16 cellular contexts compared by ENCODE assay signal in genomic region chr14:69464829-69465228, GRCh38. TPM values are rescaled to one million over a fixed set of nuclear protein-coding genes. Genes with fewer than 3 reads are reported as not detected.
DNase-seq lines count a peak whose midpoint lies in the region; FAIRE-seq and TF ChIP-seq lines count a peak whose summit lies in the region.
"Had no signal": no experiment of that assay in that cellular context is flagged by ENCODE, and none has a peak within 500 bp of the region (broad histone marks: within the 10 kb centered on the region; RNA-seq: fewer than 3 reads in every experiment).

No MANE protein-coding gene starts in this region.

- TF ChIP-seq CTCF in endothelial cell of umbilical vein (IDR thresholded peaks at IDR 0.05; ENCODE audit: extremely low read depth in 1 of 2, insufficient read depth in 1 of 2, low read depth in 1 of 2, low read length in 2 of 2) (no peak), osteocyte (IDR thresholded peaks at IDR 0.05) (no peak), breast epithelium (IDR thresholded peaks at IDR 0.05) (no peak)

- peak overlapping the region in 1 of 3 experiments; percentile 7 for H3K4me3 ChIP-seq in endothelial cell of umbilical vein (replicated peaks in 1 of 3; ENCODE audit: insufficient read depth in 1 of 3, low read depth in 1 of 3, low read length in 3 of 3)
- no peak overlapping the region for H3K4me3 ChIP-seq in effector memory CD4-positive, alpha-beta T cell (ENCODE audit: insufficient read depth, low read depth, low read length, poor library complexity, severe bottlenecking)
- no peak overlapping the region for H3K4me3 ChIP-seq in breast epithelium
- H3K4me3 ChIP-seq: psoas muscle had no signal

- H3K9me3 Mint-ChIP-seq in osteocyte (ENCODE audit: unreplicated experiment) = no peaks in the 10 kb centered on the region
- H3K9me3 Mint-ChIP-seq: activated T-helper 1 cell treated with anti-CD3 and anti-CD28 coated beads, Interleukin-12 subunit alpha, Interleukin-12 subunit beta, Interleukin-2, Interleukin-4 antibody, amounts not matched to agents 30 ng/mL and 10 ng/mL and 1 ng/mL, durations not matched to agents 14 hours and 24 hours and 36 hours; brain; IgD-negative memory B cell had no signal

- intact Hi-C loops in endothelial cell of umbilical vein (cut with micrococcal nuclease) (loop anchor here (5.0 to 10.0 kb wide), 3 partner anchors 203 to 980 kb away; partner anchors contain the start of genes DCAF5 and GALNT16), breast epithelium (cut with DNase I; ENCODE audit: low total_unique reads) (loop anchor here (10.0 kb wide), 1 partner anchor 220 kb away; no protein-coding TSS in a partner anchor)

- H3K4me2 ChIP-seq in endothelial cell of umbilical vein (ENCODE audit: insufficient read depth, low read length) = peak overlapping the region; percentile 88

- H3K9me3 ChIP-seq in endothelial cell of umbilical vein (replicated peaks; ENCODE audit: control insufficient read depth, insufficient read depth, low read length) (no peaks in the 10 kb centered on the region), breast epithelium (no peaks in the 10 kb centered on the region)
- no peaks in the 10 kb centered on the region for H3K9me3 ChIP-seq in effector memory CD4-positive, alpha-beta T cell (ENCODE audit: control insufficient read depth, low read length)
- H3K9me3 ChIP-seq: psoas muscle had no signal

- no peaks in the 10 kb centered on the region for H3K9me1 ChIP-seq in endothelial cell of umbilical vein (replicated peaks; ENCODE audit: control insufficient read depth, extremely low read depth, insufficient read depth, low read length)

- no peaks in the 10 kb centered on the region for H4K20me1 ChIP-seq in endothelial cell of umbilical vein (replicated peaks; ENCODE audit: control insufficient read depth, extremely low read depth, insufficient read depth, low read length)

- no peak overlapping the region for H3K4me3 Mint-ChIP-seq in osteocyte (ENCODE audit: unreplicated experiment)
- H3K4me3 Mint-ChIP-seq: activated CD4-positive, alpha-beta T cell treated with anti-CD3 and anti-CD28 coated beads for 36 hours; activated T-helper 1 cell treated with anti-CD3 and anti-CD28 coated beads, Interleukin-12 subunit alpha, Interleukin-12 subunit beta, Interleukin-2, Interleukin-4 antibody, amounts not matched to agents 30 ng/mL and 10 ng/mL and 1 ng/mL, durations not matched to agents 14 hours and 24 hours and 36 hours; brain; IgD-negative memory B cell had no signal

- H3K27ac ChIP-seq in endothelial cell of umbilical vein (ENCODE audit: insufficient read depth, low read depth, low read length) (peak overlapping the region; percentile 94), breast epithelium (no peak overlapping the region)
- H3K27ac ChIP-seq in effector memory CD4-positive, alpha-beta T cell (ENCODE audit: insufficient read depth, low read length, poor library complexity, severe bottlenecking) = no peak overlapping the region
- H3K27ac ChIP-seq: psoas muscle had no signal

- no TSS peak for BruUV-seq in endothelial cell of umbilical vein (replicated peaks; lab: Mats Ljungman, UMichigan)

- CTCF ChIA-PET in endothelial cell of umbilical vein (lab: Charles Lee) = interaction anchor here (1.2 to 4.8 kb wide), 4 partner anchors 10 to 222 kb away, joined by 3 to 27 read pairs (median 12); no protein-coding TSS in a partner anchor

- dilution Hi-C loops in endothelial cell of umbilical vein (cut with MboI; ENCODE audit: extremely low pct_ligation_motif_present, low sequenced_read_pairs) = no loop called here

- H3K27me3 ChIP-seq in endothelial cell of umbilical vein (ENCODE audit: control insufficient read depth in 2 of 2, insufficient read depth in 2 of 2, low read length in 2 of 2) = no peaks in the 10 kb centered on the region
- no peaks in the 10 kb centered on the region for H3K27me3 ChIP-seq in effector memory CD4-positive, alpha-beta T cell (replicated peaks; ENCODE audit: control insufficient read depth, insufficient read depth, low read length, poor library complexity, severe bottlenecking)
- H3K27me3 ChIP-seq in breast epithelium = no peaks in the 10 kb centered on the region

- H3K4me1 ChIP-seq in endothelial cell of umbilical vein (ENCODE audit: control insufficient read depth, extremely low read depth, insufficient read depth, low read length) (peaks cover 17% of the 10 kb centered on the region), breast epithelium (no peaks in the 10 kb centered on the region)
- no peaks in the 10 kb centered on the region for H3K4me1 ChIP-seq in effector memory CD4-positive, alpha-beta T cell (ENCODE audit: control insufficient read depth, insufficient read depth, low read length, poor library complexity, severe bottlenecking)
- H3K4me1 ChIP-seq: psoas muscle had no signal

- POLR2A ChIA-PET in endothelial cell of umbilical vein (lab: Charles Lee) = no interaction called here

- H2AFZ ChIP-seq in endothelial cell of umbilical vein (ENCODE audit: low read depth, low read length) = peak overlapping the region; percentile 60

- no peak for TF ChIP-seq POLR2A in endothelial cell of umbilical vein (IDR thresholded peaks at IDR 0.05; ENCODE audit: low read depth, low read length)
- TF ChIP-seq POLR2A in breast epithelium (IDR thresholded peaks at IDR 0.05) = no peak

- peaks cover 12% of the 10 kb centered on the region for H3K36me3 Mint-ChIP-seq in osteocyte (ENCODE audit: unreplicated experiment)
- H3K36me3 Mint-ChIP-seq: brain had no signal

- DNase-seq in EH (ENCODE audit: low read depth) (peak; percentile 92), RCC 7860 (ENCODE audit: low spot score) (peak; percentile 88), endothelial cell of umbilical vein (ENCODE audit: low read depth, low spot score) (peak; percentile 94), osteocyte (ENCODE audit: extremely low spot score, unreplicated experiment) (no peak), breast epithelium (ENCODE audit: low spot score in 2 of 2) (no peak), NCI-H2029 treated with DMSO at 0.1 percent for 48 hours (lab: John Stamatoyannopoulos, UW) (no peak), NCI-H748 (lab: John Stamatoyannopoulos, UW; ENCODE audit: unreplicated experiment) (no peak)
- DNase-seq in effector memory CD4-positive, alpha-beta T cell = no peak
- DNase-seq: activated CD4-positive, alpha-beta T cell treated with anti-CD3 and anti-CD28 coated beads for 36 hours; NCI-H146; psoas muscle had no signal

- no peaks in the 10 kb centered on the region for H3K79me2 ChIP-seq in endothelial cell of umbilical vein (ENCODE audit: control insufficient read depth, insufficient read depth, low read length)

- peak overlapping the region; percentile 44 for H3K27ac Mint-ChIP-seq in osteocyte (ENCODE audit: unreplicated experiment)
- H3K27ac Mint-ChIP-seq: activated CD4-positive, alpha-beta T cell treated with anti-CD3 and anti-CD28 coated beads for 36 hours; activated T-helper 1 cell treated with anti-CD3 and anti-CD28 coated beads, Interleukin-12 subunit alpha, Interleukin-12 subunit beta, Interleukin-2, Interleukin-4 antibody, amounts not matched to agents 30 ng/mL and 10 ng/mL and 1 ng/mL, durations not matched to agents 14 hours and 24 hours and 36 hours; brain; IgD-negative memory B cell had no signal

- no peaks in the 10 kb centered on the region for H3K27me3 Mint-ChIP-seq in osteocyte (ENCODE audit: unreplicated experiment)
- H3K27me3 Mint-ChIP-seq: activated CD4-positive, alpha-beta T cell treated with anti-CD3 and anti-CD28 coated beads for 36 hours; brain; IgD-negative memory B cell had no signal

- peaks cover 0 to 3% of the 10 kb centered on the region in 2 experiments for H3K36me3 ChIP-seq in endothelial cell of umbilical vein (ENCODE audit: control insufficient read depth in 2 of 2, extremely low read depth in 1 of 2, insufficient read depth in 2 of 2, low read length in 2 of 2)
- no peaks in the 10 kb centered on the region for H3K36me3 ChIP-seq in effector memory CD4-positive, alpha-beta T cell (ENCODE audit: control insufficient read depth, insufficient read depth, low read length)
- H3K36me3 ChIP-seq in breast epithelium = peaks cover 9% of the 10 kb centered on the region

- H3K9ac ChIP-seq in endothelial cell of umbilical vein (replicated peaks; ENCODE audit: extremely low read depth, insufficient read depth, low read length) = peak overlapping the region; percentile 58

- FAIRE-seq in RCC 7860 (lab: Jason Lieb, UNC) (peak; percentile 90), endothelial cell of umbilical vein (lab: Jason Lieb, UNC) (peak; percentile 99)
- FAIRE-seq: D721Med, H1 had no signal

- peaks cover 14% of the 10 kb centered on the region for H3K4me1 Mint-ChIP-seq in osteocyte (ENCODE audit: unreplicated experiment)
- H3K4me1 Mint-ChIP-seq: activated CD4-positive, alpha-beta T cell treated with anti-CD3 and anti-CD28 coated beads for 36 hours; brain; IgD-negative memory B cell had no signal

TF ChIP-seq in endothelial cell of umbilical vein, 7 proteins besides CTCF, POLR2A, EP300 and RAD21:
- TF ChIP-seq EZH2 (IDR thresholded peaks at IDR 0.05; ENCODE audit: borderline replicate concordance, low read depth, low read length, severe bottlenecking) = no peak
- TF ChIP-seq MYC (IDR thresholded peaks at IDR 0.05; ENCODE audit: low read depth, low read length) = no peak
- TF ChIP-seq FOS (IDR thresholded peaks at IDR 0.05; ENCODE audit: borderline replicate concordance, insufficient read depth, low read length) = peak; percentile 100
- peak; percentile 59 for TF ChIP-seq GATA2 (IDR thresholded peaks at IDR 0.05; ENCODE audit: insufficient read depth, insufficient read length, low read depth, low read length)
- peak; percentile 73 for TF ChIP-seq POLR2AphosphoS5 (IDR thresholded peaks at IDR 0.05; ENCODE audit: insufficient read depth, low read depth, low read length)
- TF ChIP-seq JUN (IDR thresholded peaks at IDR 0.05; ENCODE audit: borderline replicate concordance, insufficient read depth, insufficient read length, low read depth) = peak; percentile 89

RNA-seq across cellular contexts. Expression of gene PLEKHD1, which starts 19.7 kb away (rescaled TPM):
- total RNA-seq in endothelial cell of umbilical vein (not detected in 2 replicates), osteocyte (0.08 and 0.10 TPM in 2 replicates), breast epithelium (1 to 10 TPM in 2 of 3 donors, under 1 TPM in 1; under 0.01 to 2.3 (median 2.0) TPM)
- 0.01 TPM in 1 of 2 replicates, not detected in the other for polyA plus RNA-seq in endothelial cell of umbilical vein
- 0.01 TPM in 1 of 2 replicates, not detected in the other for polyA plus RNA-seq in endothelial cell of umbilical vein (2011; cell fraction: cytosol; rRNA removed)
- polyA plus RNA-seq in endothelial cell of umbilical vein (2011; cell fraction: nucleus; rRNA removed) = 0.12 and 0.14 TPM in 2 replicates
- not detected in 2 replicates for polyA plus RNA-seq in endothelial cell of umbilical vein (2012)
- polyA minus RNA-seq in endothelial cell of umbilical vein = 0.15 TPM in 1 of 2 replicates, not detected in the other
- polyA minus RNA-seq in endothelial cell of umbilical vein (2011; cell fraction: cytosol; rRNA and poly(A)+ RNA removed) = not detected
- polyA minus RNA-seq in endothelial cell of umbilical vein (2011; cell fraction: nucleus; rRNA and poly(A)+ RNA removed) = 0.10 TPM in 2 replicates
- total RNA-seq: activated T-helper 1 cell treated with anti-CD3 and anti-CD28 coated beads, Interleukin-12 subunit alpha, Interleukin-12 subunit beta, Interleukin-2, Interleukin-4 antibody, amounts not matched to agents 30 ng/mL and 10 ng/mL and 1 ng/mL, durations not matched to agents 14 hours and 24 hours and 36 hours had no signal

Comparison
In these comparisons a context has a peak if more than half of its experiments do, and no peak if none do; other contexts are left out.
1. DNase-seq: peak in EH (single experiment), RCC 7860 (single experiment) and endothelial cell of umbilical vein (single experiment); none in osteocyte (single experiment), effector memory CD4-positive, alpha-beta T cell (0 of 3), breast epithelium (0 of 2), NCI-H2029 treated with DMSO at 0.1 percent for 48 hours (single experiment) and NCI-H748 (single experiment).